Comparison of ENCODE assay signal across 9 cellular contexts in genomic region chr10:79318369-79318768, GRCh38. TPM values are rescaled to one million over a fixed set of nuclear protein-coding genes. Genes with fewer than 3 reads are reported as not detected.
A peak's percentile ranks its signal among the peaks of the same experiment; 100 is the strongest.
DNase-seq lines count a peak whose midpoint lies in the region; ATAC-seq and TF ChIP-seq lines count a peak whose summit lies in the region.
"Had no signal": no experiment of that assay in that cellular context is flagged by ENCODE, and none has a peak within 500 bp of the region (broad histone marks: within the 10 kb centered on the region; RNA-seq: fewer than 3 reads in every experiment).

No MANE protein-coding gene starts in this region.

- peak overlapping the region; percentile 96 for H3K27ac Mint-ChIP-seq in activated naive CD4-positive, alpha-beta T cell treated with anti-CD3 and anti-CD28 coated beads, Interleukin-2, amount 50 U/mL, for 24 hours
- peak overlapping the region; percentile 96 for H3K27ac Mint-ChIP-seq in T-helper 17 cell
- H3K27ac Mint-ChIP-seq in endothelial cell (ENCODE audit: unreplicated experiment): peak overlapping the region; percentile 50
- peak overlapping the region; percentile 64 for H3K27ac Mint-ChIP-seq in stimulated activated memory B cell treated with anti-CD40 and anti-IgM and Interleukin-4, amounts not matched to agents 10 μg/mL and 1 μg/mL and 100 μg/mL, for 72 hours

- H3K4me1 Mint-ChIP-seq in activated naive CD4-positive, alpha-beta T cell treated with anti-CD3 and anti-CD28 coated beads, Interleukin-2, amount 50 U/mL, for 24 hours: peaks cover 82% of the 10 kb centered on the region
- peaks cover 62% of the 10 kb centered on the region for H3K4me1 Mint-ChIP-seq in T-helper 17 cell
- H3K4me1 Mint-ChIP-seq in endothelial cell (ENCODE audit: unreplicated experiment): peaks cover 15% of the 10 kb centered on the region
- H3K4me1 Mint-ChIP-seq in stimulated activated memory B cell treated with anti-CD40 and anti-IgM and Interleukin-4, amounts not matched to agents 10 μg/mL and 1 μg/mL and 100 μg/mL, for 72 hours: peaks cover 71% of the 10 kb centered on the region

- H3K36me3 ChIP-seq in brain microvascular endothelial cell (replicated peaks): peaks cover 4% of the 10 kb centered on the region

- H3K27ac ChIP-seq in brain microvascular endothelial cell: no peak overlapping the region

- peaks cover 2% of the 10 kb centered on the region for H3K36me3 Mint-ChIP-seq in activated naive CD4-positive, alpha-beta T cell treated with anti-CD3 and anti-CD28 coated beads, Interleukin-2, amount 50 U/mL, for 24 hours
- H3K36me3 Mint-ChIP-seq in T-helper 17 cell (ENCODE audit: low read depth): no peaks in the 10 kb centered on the region
- H3K36me3 Mint-ChIP-seq in endothelial cell (ENCODE audit: low read depth, unreplicated experiment): peaks cover 19% of the 10 kb centered on the region
- peaks cover 17% of the 10 kb centered on the region for H3K36me3 Mint-ChIP-seq in stimulated activated memory B cell treated with anti-CD40 and anti-IgM and Interleukin-4, amounts not matched to agents 10 μg/mL and 1 μg/mL and 100 μg/mL, for 72 hours

- no peaks in the 10 kb centered on the region for H3K9me3 ChIP-seq in T-helper 17 cell (ENCODE audit: control insufficient read depth, low read length, poor library complexity, severe bottlenecking)

- in situ Hi-C loops in brain microvascular endothelial cell (cut with HindIII; ENCODE audit: low pct_ligation_motif_present, low sequenced_read_pairs): no loop called here

- no peaks in the 10 kb centered on the region for H3K27me3 Mint-ChIP-seq in activated naive CD4-positive, alpha-beta T cell treated with anti-CD3 and anti-CD28 coated beads, Interleukin-2, amount 50 U/mL, for 24 hours
- H3K27me3 Mint-ChIP-seq in T-helper 17 cell (no peaks in the 10 kb centered on the region), endothelial cell (ENCODE audit: unreplicated experiment) (peaks cover 22% of the 10 kb centered on the region)
- H3K27me3 Mint-ChIP-seq in stimulated activated memory B cell treated with anti-CD40 and anti-IgM and Interleukin-4, amounts not matched to agents 10 μg/mL and 1 μg/mL and 100 μg/mL, for 72 hours: no peaks in the 10 kb centered on the region
- H3K27me3 Mint-ChIP-seq: B cell had no signal

- H3K4me3 ChIP-seq in brain microvascular endothelial cell (ENCODE audit: low read depth, low read length): no peak overlapping the region

- no peak for DNase-seq in activated naive CD4-positive, alpha-beta T cell (lab: John Stamatoyannopoulos, UW)
- DNase-seq in T-helper 17 cell (no peak), endothelial cell (ENCODE audit: low spot score) (no peak), brain microvascular endothelial cell (no peak), HT-29 (ENCODE audit: low spot score) (no peak)

- no peak for ATAC-seq in T-helper 17 cell
- no peak for ATAC-seq in stimulated activated memory B cell treated with anti-CD40 and anti-IgM and Interleukin-4, amounts not matched to agents 10 μg/mL and 1 μg/mL and 100 μg/mL, for 72 hours
- no peak for ATAC-seq in GM21619 (IDR thresholded peaks at IDR 0.05; ENCODE audit: unreplicated experiment)

- H3K9me3 Mint-ChIP-seq in activated naive CD4-positive, alpha-beta T cell treated with anti-CD3 and anti-CD28 coated beads, Interleukin-2, amount 50 U/mL, for 24 hours: peaks cover 5% of the 10 kb centered on the region
- no peaks in the 10 kb centered on the region for H3K9me3 Mint-ChIP-seq in endothelial cell (ENCODE audit: unreplicated experiment)
- H3K9me3 Mint-ChIP-seq in stimulated activated memory B cell treated with anti-CD40 and anti-IgM and Interleukin-4, amounts not matched to agents 10 μg/mL and 1 μg/mL and 100 μg/mL, for 72 hours: peaks cover 3% of the 10 kb centered on the region

- H3K27me3 ChIP-seq in brain microvascular endothelial cell (replicated peaks): no peaks in the 10 kb centered on the region

- H3K4me3 Mint-ChIP-seq in activated naive CD4-positive, alpha-beta T cell treated with anti-CD3 and anti-CD28 coated beads, Interleukin-2, amount 50 U/mL, for 24 hours: peak overlapping the region; percentile 65
- peak overlapping the region; percentile 84 for H3K4me3 Mint-ChIP-seq in T-helper 17 cell
- H3K4me3 Mint-ChIP-seq in endothelial cell (ENCODE audit: unreplicated experiment): peak overlapping the region; percentile 6
- peak overlapping the region; percentile 18 for H3K4me3 Mint-ChIP-seq in stimulated activated memory B cell treated with anti-CD40 and anti-IgM and Interleukin-4, amounts not matched to agents 10 μg/mL and 1 μg/mL and 100 μg/mL, for 72 hours

- TF ChIP-seq CTCF in endothelial cell (IDR thresholded peaks at IDR 0.05; ENCODE audit: unreplicated experiment) (no peak), brain microvascular endothelial cell (IDR thresholded peaks at IDR 0.05; ENCODE audit: low read depth, low read length, missing control alignments) (no peak)

RNA-seq across cellular contexts. Expression of gene PPIF, which starts 28.9 kb away (rescaled TPM):
- total RNA-seq in T-helper 17 cell (10 to 100 TPM; 59.4 to 82.3 TPM), endothelial cell (ENCODE audit: unreplicated experiment) (21.9 TPM)
- total RNA-seq in HT-29 (2014; rRNA removed; shearing (Covaris generic)): 58.3 and 65.8 TPM in 2 replicates

Comparison
In these comparisons a context has a peak if more than half of its experiments do, and no peak if none do; other contexts are left out.
1. H3K4me3 Mint-ChIP-seq: peak in every context shown above with its lines; median percentile 84 in T-helper 17 cell; 65 in activated naive CD4-positive, alpha-beta T cell treated with anti-CD3 and anti-CD28 coated beads, Interleukin-2, amount 50 U/mL, for 24 hours; 18 in stimulated activated memory B cell treated with anti-CD40 and anti-IgM and Interleukin-4, amounts not matched to agents 10 μg/mL and 1 μg/mL and 100 μg/mL, for 72 hours; 6 in endothelial cell.